9 cellular contexts compared by ENCODE assay signal in the genomic region with DNA sequence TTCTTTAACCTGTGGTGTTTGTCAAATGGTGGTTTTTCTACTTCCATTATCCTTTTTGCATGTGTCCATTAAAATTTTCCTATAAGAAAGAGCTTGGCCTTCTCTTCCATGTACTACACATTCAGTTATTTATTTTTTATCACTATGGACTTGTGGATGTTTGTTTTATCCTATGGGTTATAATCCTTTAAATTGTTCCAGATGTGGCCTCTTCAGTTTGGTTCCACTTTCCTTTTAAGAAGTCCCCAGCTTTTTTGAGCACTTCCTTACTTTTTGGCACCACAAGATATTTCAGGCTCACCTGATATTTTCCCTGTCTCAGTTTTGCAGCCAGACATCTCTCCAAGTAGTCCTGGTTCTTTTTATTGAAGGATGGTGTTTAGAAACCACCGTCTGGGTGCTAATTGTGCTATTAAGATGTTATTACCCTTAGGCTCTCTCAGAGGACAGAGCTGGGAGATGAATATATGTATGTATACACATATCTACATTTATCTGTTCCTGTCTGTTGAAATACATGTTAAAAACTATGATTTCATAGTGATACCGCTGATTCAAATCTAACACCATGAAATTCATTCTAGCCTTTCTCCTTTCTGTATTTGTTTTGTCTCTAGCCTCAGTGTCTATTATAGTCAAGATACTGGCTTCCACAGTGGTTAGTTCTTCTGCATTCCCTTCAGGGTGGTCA.
A peak's percentile ranks its signal among the peaks of the same experiment; 100 is the strongest.
DNase-seq lines count a peak whose midpoint lies in the region; ATAC-seq lines count a peak whose summit lies in the region.
"Had no signal": no experiment of that assay in that cellular context is flagged by ENCODE, and none has a peak within 500 bp of the region (broad histone marks: within the 10 kb centered on the region; RNA-seq: fewer than 3 reads in every experiment).

No MANE protein-coding gene starts in this region.

- DNase-seq in fibroblast of the conjunctiva (ENCODE audit: low read depth) = peak; percentile 26
- no peak for DNase-seq in GM03348 (ENCODE audit: low spot score)
- no peak for DNase-seq in NCI-H2196 (lab: John Stamatoyannopoulos, UW; ENCODE audit: unreplicated experiment)
- no peak for DNase-seq in NCI-H2171 (lab: John Stamatoyannopoulos, UW)
- DNase-seq in NCI-H526 treated with DMSO at 0.1 percent for 48 hours (lab: John Stamatoyannopoulos, UW) = no peak
- DNase-seq: SJCRH30 had no signal

- ATAC-seq in GM18517 (IDR thresholded peaks at IDR 0.05; ENCODE audit: unreplicated experiment) (peak; percentile 80), GM21528 (IDR thresholded peaks at IDR 0.05; ENCODE audit: low FRiP score, unreplicated experiment) (peak; percentile 69), HG03196 (IDR thresholded peaks at IDR 0.05; ENCODE audit: unreplicated experiment) (peak; percentile 77)
